In genomic region chr1:178862864-178863263, GRCh38 we compare ENCODE assay signal across 25 cellular contexts. TPM values are rescaled to one million over a fixed set of nuclear protein-coding genes. Genes with fewer than 3 reads are reported as not detected.
"Had no signal": no experiment of that assay in that cellular context is flagged by ENCODE, and none has a peak within 500 bp of the region (broad histone marks: within the 10 kb centered on the region; RNA-seq: fewer than 3 reads in every experiment).

No MANE protein-coding gene starts in this region.

- H2AFZ ChIP-seq: parathyroid adenoma had no signal

- H3K4me3 Mint-ChIP-seq: activated CD4-positive, alpha-beta memory T cell treated with anti-CD3 and anti-CD28 coated beads for 36 hours; activated naive CD4-positive, alpha-beta T cell treated with anti-CD3 and anti-CD28 coated beads, Interleukin-2, amount 50 U/mL, for 24 hours; activated naive CD8-positive, alpha-beta T cell treated with anti-CD3 and anti-CD28 coated beads, Interleukin-2, amount 50 U/mL, for 24 hours; activated T-cell treated with anti-CD3 and anti-CD28 coated beads, Interleukin-2, amount 50 U/mL, for 4 hours; central memory CD8-positive, alpha-beta T cell; naive thymus-derived CD8-positive, alpha-beta T cell; neural crest cell; stimulated activated naive CD8-positive, alpha-beta T cell treated with anti-CD3 and anti-CD28 coated beads, Interleukin-15, amount 100 ng/mL, for 72 hours had no signal

- H3K27me3 ChIP-seq: breast epithelium, thyroid gland had no signal

- H3K4me1 ChIP-seq: breast epithelium, parathyroid adenoma had no signal

- H3K27ac Mint-ChIP-seq: activated CD4-positive, alpha-beta memory T cell treated with anti-CD3 and anti-CD28 coated beads for 36 hours; activated naive CD4-positive, alpha-beta T cell treated with anti-CD3 and anti-CD28 coated beads, Interleukin-2, amount 50 U/mL, for 24 hours; activated naive CD8-positive, alpha-beta T cell treated with anti-CD3 and anti-CD28 coated beads, Interleukin-2, amount 50 U/mL, for 24 hours; activated T-helper 2 cell treated with anti-CD3 and anti-CD28 coated beads, Interferon-gamma antibody, Interleukin-2, Interleukin-4, amounts not matched to agents 10 μg/mL and 5 μg/mL and 100 μg/mL, durations not matched to agents 14 hours and 24 hours and 36 hours; stimulated activated naive CD8-positive, alpha-beta T cell treated with anti-CD3 and anti-CD28 coated beads, Interleukin-15, amount 100 ng/mL, for 72 hours had no signal

- H3K79me2 ChIP-seq: parathyroid adenoma had no signal

- H3K27me3 Mint-ChIP-seq: activated CD4-positive, alpha-beta memory T cell treated with anti-CD3 and anti-CD28 coated beads for 36 hours; activated naive CD4-positive, alpha-beta T cell treated with anti-CD3 and anti-CD28 coated beads, Interleukin-2, amount 50 U/mL, for 24 hours; activated naive CD8-positive, alpha-beta T cell treated with anti-CD3 and anti-CD28 coated beads, Interleukin-2, amount 50 U/mL, for 24 hours; stimulated activated naive CD8-positive, alpha-beta T cell treated with anti-CD3 and anti-CD28 coated beads, Interleukin-15, amount 100 ng/mL, for 72 hours had no signal

- DNase-seq: activated CD4-positive, alpha-beta memory T cell treated with anti-CD3 and anti-CD28 coated beads for 36 hours; activated CD4-positive, alpha-beta T cell treated with anti-CD3 and anti-CD28 coated beads for 48 hours; activated naive CD8-positive, alpha-beta T cell treated with anti-CD3 and anti-CD28 coated beads, Interleukin-2, amount 50 U/mL, for 24 hours; activated T-cell treated with anti-CD3 and anti-CD28 coated beads, Interleukin-2, amount 50 U/mL, for 4 hours; dermis blood vessel endothelial cell; effector CD4-positive, alpha-beta T cell; glutamatergic neuron; islet precursor cell; left ventricle myocardium superior; naive thymus-derived CD8-positive, alpha-beta T cell; nucleus accumbens; right cardiac atrium; stimulated activated CD4-positive, alpha-beta T cell treated with anti-CD3 and anti-CD28 coated beads, Interleukin-4, amount 100 ng/mL, for 1 hour; stimulated activated naive CD8-positive, alpha-beta T cell treated with anti-CD3 and anti-CD28 coated beads, Interleukin-15, amount 100 ng/mL, for 72 hours; thyroid gland had no signal

- H3K36me3 ChIP-seq: breast epithelium, thyroid gland had no signal

- H3K9ac ChIP-seq: parathyroid adenoma had no signal

- H3K27ac ChIP-seq: breast epithelium, epithelial cell of prostate, parathyroid adenoma, thyroid gland, VCaP had no signal

- ATAC-seq: activated CD4-positive, CD25-positive, alpha-beta regulatory T cell treated with anti-CD3 and anti-CD28 coated beads, Interleukin-2, amount 50 U/mL, for 24 hours; activated naive CD8-positive, alpha-beta T cell treated with anti-CD3 and anti-CD28 coated beads, Interleukin-2, amount 50 U/mL, for 24 hours; activated T-cell treated with anti-CD3 and anti-CD28 coated beads, Interleukin-2, amount 50 U/mL, for 4 hours; left ventricle myocardium superior; naive thymus-derived CD8-positive, alpha-beta T cell; right cardiac atrium; stimulated activated naive CD8-positive, alpha-beta T cell treated with anti-CD3 and anti-CD28 coated beads, Interleukin-15, amount 100 ng/mL, for 72 hours had no signal

- H3K9me3 ChIP-seq: breast epithelium, thyroid gland had no signal

- H3K9me3 Mint-ChIP-seq: activated CD4-positive, alpha-beta memory T cell treated with anti-CD3 and anti-CD28 coated beads for 36 hours; activated naive CD4-positive, alpha-beta T cell treated with anti-CD3 and anti-CD28 coated beads, Interleukin-2, amount 50 U/mL, for 24 hours; activated naive CD8-positive, alpha-beta T cell treated with anti-CD3 and anti-CD28 coated beads, Interleukin-2, amount 50 U/mL, for 24 hours; activated T-cell treated with anti-CD3 and anti-CD28 coated beads, Interleukin-2, amount 50 U/mL, for 4 hours; activated T-helper 2 cell treated with anti-CD3 and anti-CD28 coated beads, Interferon-gamma antibody, Interleukin-2, Interleukin-4, amounts not matched to agents 10 μg/mL and 5 μg/mL and 100 μg/mL, durations not matched to agents 14 hours and 24 hours and 36 hours; central memory CD8-positive, alpha-beta T cell; naive thymus-derived CD8-positive, alpha-beta T cell; neural crest cell; stimulated activated naive CD8-positive, alpha-beta T cell treated with anti-CD3 and anti-CD28 coated beads, Interleukin-15, amount 100 ng/mL, for 72 hours had no signal

- H3K4me3 ChIP-seq: breast epithelium, thyroid gland had no signal

- H3K4me1 Mint-ChIP-seq: neural crest cell had no signal

RNA-seq across cellular contexts. Expression of gene ANGPTL1, which starts 8.0 kb away (rescaled TPM):
- total RNA-seq: activated CD4-positive, alpha-beta memory T cell treated with anti-CD3 and anti-CD28 coated beads for 36 hours; activated T-cell treated with anti-CD3 and anti-CD28 coated beads, Interleukin-2, amount 50 U/mL, for 4 hours; activated T-helper 2 cell treated with anti-CD3 and anti-CD28 coated beads, Interferon-gamma antibody, Interleukin-2, Interleukin-4, amounts not matched to agents 10 μg/mL and 5 μg/mL and 100 μg/mL, durations not matched to agents 14 hours and 24 hours and 36 hours; dermis blood vessel endothelial cell; naive thymus-derived CD8-positive, alpha-beta T cell; T-helper 1 cell treated with Interleukin-12 subunit alpha and Interleukin-12 subunit beta and Interleukin-4 antibody, amounts not matched to agents 30 ng/mL and 1 ng/mL, for 36 hours had no signal
- polyA plus RNA-seq: naive thymus-derived CD8-positive, alpha-beta T cell had no signal
